20 cellular contexts compared by ENCODE assay signal in the genomic region with DNA sequence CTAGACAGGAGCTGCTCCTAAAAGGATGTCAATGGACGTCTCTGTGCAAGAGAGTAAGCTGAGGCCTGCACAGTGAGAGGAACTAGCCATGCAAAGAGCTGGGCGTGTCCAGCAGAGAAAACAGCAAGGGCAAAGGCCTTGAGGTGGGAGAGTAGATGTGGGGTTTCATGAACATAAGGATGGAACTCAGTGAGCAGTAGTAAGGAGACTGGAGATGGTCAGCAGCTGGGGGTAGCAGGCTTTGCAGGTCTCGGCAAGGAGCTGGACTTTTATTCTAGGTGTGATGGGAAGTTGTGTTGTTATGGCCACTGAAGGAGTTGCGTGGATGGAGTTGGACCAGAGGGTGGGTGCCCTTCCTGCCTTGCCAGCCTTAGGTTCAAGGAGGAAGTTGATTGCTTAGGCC.
A peak's percentile ranks its signal among the peaks of the same experiment; 100 is the strongest.
DNase-seq lines count a peak whose midpoint lies in the region; ATAC-seq, FAIRE-seq and TF ChIP-seq lines count a peak whose summit lies in the region.
"Had no signal": no experiment of that assay in that cellular context is flagged by ENCODE, and none has a peak within 500 bp of the region (broad histone marks: within the 10 kb centered on the region; RNA-seq: fewer than 3 reads in every experiment).

No MANE protein-coding gene starts in this region.

- FAIRE-seq in H1 (lab: Jason Lieb, UNC): no peak
- FAIRE-seq: A549 had no signal

- no peaks in the 10 kb centered on the region for H3K9me3 Mint-ChIP-seq in nephron
- H3K9me3 Mint-ChIP-seq: naive thymus-derived CD8-positive, alpha-beta T cell had no signal

- H3K4me1 Mint-ChIP-seq in nephron: peaks cover 11% of the 10 kb centered on the region

- no peak for TF ChIP-seq RAD21 in H1 (IDR thresholded peaks at IDR 0.05 in 1 of 2, conservative IDR thresholded peaks at IDR 0.05 in 1 of 2; ENCODE audit: low read depth in 2 of 2, low read length in 2 of 2)

- CTCF ChIA-PET in H1 (lab: Charles Lee; ENCODE audit: partially characterized antibody): interaction anchor here (0.7 to 6.3 kb wide), 8 partner anchors 17 to 160 kb away, joined by 3 to 40 read pairs (median 6); no protein-coding TSS in a partner anchor

- H2BK20ac ChIP-seq in H1 (ENCODE audit: low read length): peak overlapping the region; percentile 6; the same call in 1 of the 2 replicates

- no peaks in the 10 kb centered on the region for H3K79me1 ChIP-seq in H1 (ENCODE audit: low read depth, low read length)

- H3K4me3 Mint-ChIP-seq in nephron: peak overlapping the region; percentile 31 to 54 (median 39)

- H3K18ac ChIP-seq in H1 (ENCODE audit: extremely low read depth, low read length): no peak overlapping the region; the same call in none of the 2 replicates

- TF ChIP-seq CTCF in left ventricle myocardium inferior (IDR thresholded peaks at IDR 0.05; ENCODE audit: borderline replicate concordance) (no peak), H1 (IDR thresholded peaks at IDR 0.05; ENCODE audit: control extremely low read depth in 1 of 3, insufficient read depth in 1 of 3, low read depth in 1 of 3, low read length in 3 of 3) (no peak), nephron (IDR thresholded peaks at IDR 0.05; ENCODE audit: unreplicated experiment in 3 of 3) (no peak), mucosa of descending colon (IDR thresholded peaks at IDR 0.05) (no peak)

- no peak for TF ChIP-seq POLR2A in H1 (IDR thresholded peaks at IDR 0.05; ENCODE audit: control extremely low read depth in 1 of 2, low read depth in 2 of 2, low read length in 2 of 2)

- H3K27ac Mint-ChIP-seq in nephron: no peak overlapping the region
- H3K27ac Mint-ChIP-seq: progenitor cell of endocrine pancreas had no signal

- H3K27me3 Mint-ChIP-seq in nephron (ENCODE audit: low read depth): peaks cover 55% of the 10 kb centered on the region

- no peaks in the 10 kb centered on the region for H3K9me3 ChIP-seq in left ventricle myocardium inferior (replicated peaks)
- no peaks in the 10 kb centered on the region for H3K9me3 ChIP-seq in H1 (ENCODE audit: insufficient read depth in 2 of 2, low read depth in 1 of 2, low read length in 1 of 2)
- H3K9me3 ChIP-seq in mucosa of descending colon: no peaks in the 10 kb centered on the region
- H3K9me3 ChIP-seq: A549, ascending aorta, HAP-1, heart right ventricle had no signal

- POLR2A ChIA-PET in H1 (lab: Charles Lee; ENCODE audit: partially characterized antibody): interaction anchor here (1.2 to 4.5 kb wide), 4 partner anchors 16 to 298 kb away, joined by 3 to 26 read pairs (median 6); no protein-coding TSS in a partner anchor

- no peak overlapping the region for H3K4me3 ChIP-seq in left ventricle myocardium inferior
- H3K4me3 ChIP-seq in H1 (ENCODE audit: extremely low read depth in 1 of 4, insufficient read depth in 2 of 4, low read depth in 3 of 4, low read length in 4 of 4): no peak overlapping the region
- H3K4me3 ChIP-seq in mucosa of descending colon: no peak overlapping the region
- H3K4me3 ChIP-seq: A549 had no signal

- WGBS in H1 (ENCODE audit: extremely low coverage in 1 of 2, insufficient coverage in 1 of 2, insufficient read length in 1 of 2, insufficient replicate concordance in 2 of 2, low coverage in 1 of 2, low lambda C conversion rate in 2 of 2, missing lambda C conversion rate in 1 of 2), 2 experiments: 89% methylated on average over 4 of the region's 4 CpGs; no CpG with 5 or more reads in 1 of the 2 experiments

- H3K4me2 ChIP-seq in H1 (ENCODE audit: insufficient read depth in 1 of 2, low read depth in 2 of 2, low read length in 2 of 2): peak overlapping the region in 1 of 2 experiments; percentile 86; a peak in 1 of 4 replicates

- H4K91ac ChIP-seq in H1 (replicated peaks; ENCODE audit: insufficient read length, low read length): no peak overlapping the region

- H4K8ac ChIP-seq in H1 (ENCODE audit: extremely low read depth, insufficient read depth, low read length): no peak overlapping the region

- H3K27me3 ChIP-seq in left ventricle myocardium inferior (ENCODE audit: low read depth) (peaks cover 6% of the 10 kb centered on the region), H1 (replicated peaks in 1 of 4; ENCODE audit: control insufficient read depth in 3 of 4, extremely low read depth in 1 of 4, insufficient read depth in 3 of 4, low read length in 3 of 4) (peaks cover 9 to 21% (median 19%) of the 10 kb centered on the region in 4 experiments)
- H3K27me3 ChIP-seq: ascending aorta had no signal

- H3K4ac ChIP-seq in H1 (replicated peaks; ENCODE audit: insufficient read length, low read depth, low read length): no peak overlapping the region

- H3K4me1 ChIP-seq in left ventricle myocardium inferior (peaks cover 33% of the 10 kb centered on the region), H1 (replicated peaks in 1 of 4; ENCODE audit: control insufficient read depth in 3 of 4, insufficient read depth in 4 of 4, low read length in 3 of 4) (peaks cover 4 to 12% (median 8%) of the 10 kb centered on the region in 4 experiments; a peak in 6 of 7 replicates), mucosa of descending colon (ENCODE audit: low read depth) (peaks cover 10% of the 10 kb centered on the region)

- peak overlapping the region; percentile 76; the same call in 1 of the 2 replicates for H2BK15ac ChIP-seq in H1 (ENCODE audit: low read length)

- DNase-seq in left ventricle myocardium inferior (no peak), Right ventricle myocardium inferior (ENCODE audit: missing footprints) (no peak), H1 (ENCODE audit: low read depth in 1 of 2, low spot score in 2 of 2) (no peak), ureter (ENCODE audit: low spot score) (peak; percentile 29), mucosa of descending colon (no peak), NCI-H1436 (lab: John Stamatoyannopoulos, UW) (no peak)
- DNase-seq: DMS153; heart right ventricle; mammary epithelial cell; naive thymus-derived CD8-positive, alpha-beta T cell; NCI-H2029 treated with DMSO at 0.1 percent for 48 hours; NCI-H446; stimulated activated CD4-positive, alpha-beta T cell treated with anti-CD3 and anti-CD28 coated beads, Interleukin-4, amount 100 ng/mL, for 1 hour had no signal

- H2BK5ac ChIP-seq in H1 (ENCODE audit: low read depth, low read length): no peak overlapping the region

- no peak for TF ChIP-seq EP300 in H1 (IDR thresholded peaks at IDR 0.05; ENCODE audit: borderline replicate concordance in 1 of 2, low read depth in 2 of 2, low read length in 2 of 2)

- H2AK5ac ChIP-seq in H1 (ENCODE audit: low read depth, low read length): peak overlapping the region; percentile 30

- H2BK120ac ChIP-seq in H1 (replicated peaks; ENCODE audit: low read depth, low read length): no peak overlapping the region

- H2AFZ ChIP-seq in H1 (ENCODE audit: low read length): no peak overlapping the region

- H3K27ac ChIP-seq in left ventricle myocardium inferior (replicated peaks) (peak overlapping the region; percentile 86), H1 (ENCODE audit: low read depth, low read length) (no peak overlapping the region)
- H3K27ac ChIP-seq: C4-2B had no signal

- no peaks in the 10 kb centered on the region for H3K36me3 Mint-ChIP-seq in nephron (ENCODE audit: low read depth)
- H3K36me3 Mint-ChIP-seq: naive thymus-derived CD8-positive, alpha-beta T cell had no signal

- H3K56ac ChIP-seq in H1 (replicated peaks; ENCODE audit: insufficient read length, low read depth, low read length): no peak overlapping the region

- H3K9ac ChIP-seq in H1 (replicated peaks in 1 of 4; ENCODE audit: extremely low read depth in 1 of 4, low read depth in 3 of 4, low read length in 3 of 4): no peak overlapping the region

- H3K36me3 ChIP-seq in left ventricle myocardium inferior (no peaks in the 10 kb centered on the region), H1 (ENCODE audit: control insufficient read depth in 2 of 4, insufficient read depth in 4 of 4, low read length in 3 of 4) (no peaks in the 10 kb centered on the region), mucosa of descending colon (ENCODE audit: low read depth) (no peaks in the 10 kb centered on the region)
- H3K36me3 ChIP-seq: ascending aorta, HAP-1, heart right ventricle had no signal

- ATAC-seq in Right ventricle myocardium inferior: no peak
- no peak for ATAC-seq in HG03097 (IDR thresholded peaks at IDR 0.05; ENCODE audit: low FRiP score, unreplicated experiment)
- no peak for ATAC-seq in mucosa of descending colon
- ATAC-seq: naive thymus-derived CD8-positive, alpha-beta T cell had no signal

- no peak overlapping the region for H3K23ac ChIP-seq in H1 (ENCODE audit: insufficient read length)

- H2BK12ac ChIP-seq in H1 (ENCODE audit: low read depth, low read length): peak overlapping the region; percentile 5; the same call in 1 of the 2 replicates

- no peak overlapping the region for H4K5ac ChIP-seq in H1 (ENCODE audit: insufficient read length, low read depth, low read length)

- peaks cover 13% of the 10 kb centered on the region; the same call in 1 of the 2 replicates for H3K23me2 ChIP-seq in H1 (ENCODE audit: low read depth, low read length)

- no peaks in the 10 kb centered on the region for H3K79me2 ChIP-seq in H1 (ENCODE audit: control insufficient read depth in 1 of 2, insufficient read depth in 2 of 2, low read length in 2 of 2)

- intact Hi-C loops in left ventricle myocardium inferior (cut with micrococcal nuclease) (loop anchor here (10.0 kb wide), 1 partner anchor 110 kb away; no protein-coding TSS in a partner anchor), Right ventricle myocardium inferior (cut with DNase I) (loop anchor here (5.0 to 10.0 kb wide), 2 partner anchors 128 to 370 kb away; no protein-coding TSS in a partner anchor), mucosa of descending colon (cut with DNase I, micrococcal nuclease) (no loop called here)

- H3K14ac ChIP-seq in H1 (ENCODE audit: insufficient read length): no peak overlapping the region

- H4K20me1 ChIP-seq in H1 (replicated peaks in 1 of 2; ENCODE audit: control insufficient read depth in 1 of 2, insufficient read depth in 2 of 2, low read length in 2 of 2): no peaks in the 10 kb centered on the region

TF ChIP-seq in H1, 55 proteins besides CTCF, POLR2A, EP300 and RAD21:
- no peak for TF ChIP-seq NANOG (IDR thresholded peaks at IDR 0.05; ENCODE audit: insufficient read depth, low read depth, low read length, poor library complexity, severe bottlenecking)
- TF ChIP-seq TEAD4 (IDR thresholded peaks at IDR 0.05; ENCODE audit: low read depth, low read length): no peak
- TF ChIP-seq KDM1A (IDR thresholded peaks at IDR 0.05; ENCODE audit: borderline replicate concordance, low read length): no peak
- no peak for TF ChIP-seq TBP (IDR thresholded peaks at IDR 0.05; ENCODE audit: low read depth, low read length)
- no peak for TF ChIP-seq CBX5 (IDR thresholded peaks at IDR 0.05; ENCODE audit: low read depth, low read length)
- TF ChIP-seq CBX8 (IDR thresholded peaks at IDR 0.05; ENCODE audit: borderline replicate concordance, low read depth, low read length): no peak
TF ChIP-seq in H1: peak in this region for 0.

Comparison
In these comparisons a context has a peak if more than half of its experiments do, and no peak if none do; other contexts are left out.
1. intact Hi-C loops: an anchor here in left ventricle myocardium inferior (10.0 kb wide) and Right ventricle myocardium inferior (5.0 to 10.0 kb wide); none called in mucosa of descending colon.